In the genomic region with DNA sequence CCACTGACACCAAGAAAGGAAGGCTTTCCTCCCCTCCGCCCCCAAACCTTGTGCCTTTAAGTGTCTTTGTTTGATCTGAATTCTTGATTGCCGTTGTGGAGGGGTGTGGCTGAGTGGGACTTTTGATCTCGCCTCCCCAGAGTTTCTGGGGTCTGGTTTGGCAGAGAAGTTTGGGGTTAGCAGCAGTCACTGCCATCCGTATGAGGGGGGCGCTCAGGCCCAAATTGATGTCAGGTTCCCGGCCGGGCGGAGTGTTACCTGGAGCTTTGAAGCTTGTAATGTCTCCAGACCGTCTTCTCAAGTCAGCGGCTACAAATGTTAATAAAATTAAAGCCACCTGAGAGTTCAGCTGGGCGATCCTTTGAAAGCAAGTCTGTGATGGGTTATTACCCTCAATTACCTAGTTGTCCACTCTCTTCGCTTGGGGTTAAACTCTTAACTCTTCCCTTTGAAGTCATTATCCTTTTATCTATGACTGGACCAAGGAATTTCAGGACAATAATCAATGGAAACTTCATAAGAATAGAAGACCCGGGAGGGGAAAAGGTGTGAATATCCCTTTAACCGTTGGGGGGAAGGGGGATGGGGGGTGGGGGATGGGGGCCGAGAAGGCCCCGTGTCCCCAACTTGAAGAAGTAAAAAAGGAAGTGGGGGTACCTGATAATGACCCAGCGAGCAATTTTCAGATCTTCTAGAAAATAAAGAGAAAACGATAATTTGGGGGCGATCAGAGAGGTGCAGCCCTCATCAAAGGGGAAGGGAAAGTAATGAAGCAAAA, we compare ENCODE assay signal across 13 cellular contexts. TPM values are rescaled to one million over a fixed set of nuclear protein-coding genes. Genes with fewer than 3 reads are reported as not detected.
DNase-seq lines count a peak whose midpoint lies in the region; ATAC-seq and TF ChIP-seq lines count a peak whose summit lies in the region.
"Had no signal": no experiment of that assay in that cellular context is flagged by ENCODE, and none has a peak within 500 bp of the region (broad histone marks: within the 10 kb centered on the region; RNA-seq: fewer than 3 reads in every experiment).

No MANE protein-coding gene starts in this region.

- peak overlapping the region; percentile 25 to 64 for H3K4me3 Mint-ChIP-seq in H9
- H3K4me3 Mint-ChIP-seq in activated naive CD8-positive, alpha-beta T cell treated with anti-CD3 and anti-CD28 coated beads, Interleukin-2, amount 50 U/mL, for 24 hours: peak overlapping the region; percentile 73
- H3K4me3 Mint-ChIP-seq in natural killer cell treated with Interleukin-12 subunit alpha and Interleukin-12 subunit beta and Interleukin-15 and Interleukin-18, amount 100 ng/mL, for 72 hours: no peak overlapping the region

- H3K36me3 Mint-ChIP-seq in H9 (ENCODE audit: insufficient read depth in 1 of 3, low read depth in 3 of 3): no peaks in the 10 kb centered on the region
- H3K36me3 Mint-ChIP-seq in activated naive CD8-positive, alpha-beta T cell treated with anti-CD3 and anti-CD28 coated beads, Interleukin-2, amount 50 U/mL, for 24 hours (ENCODE audit: low read depth): no peaks in the 10 kb centered on the region
- H3K36me3 Mint-ChIP-seq in natural killer cell treated with Interleukin-12 subunit alpha and Interleukin-12 subunit beta and Interleukin-15 and Interleukin-18, amount 100 ng/mL, for 72 hours: no peaks in the 10 kb centered on the region

- peaks cover 36 to 37% of the 10 kb centered on the region in 2 experiments for H3K4me1 Mint-ChIP-seq in H9
- H3K4me1 Mint-ChIP-seq in activated naive CD8-positive, alpha-beta T cell treated with anti-CD3 and anti-CD28 coated beads, Interleukin-2, amount 50 U/mL, for 24 hours: peaks cover 26% of the 10 kb centered on the region
- peaks cover 0 to 5% of the 10 kb centered on the region in 2 donors for H3K4me1 Mint-ChIP-seq in natural killer cell treated with Interleukin-12 subunit alpha and Interleukin-12 subunit beta and Interleukin-15 and Interleukin-18, amount 100 ng/mL, for 72 hours (ENCODE audit: low read depth in 2 of 2)

- no peaks in the 10 kb centered on the region for H3K36me3 ChIP-seq in BLaER1 treated with 17β-estradiol and CSF1 and Interleukin-3, amounts not matched to agents 10 nM and 100 nM
- H3K36me3 ChIP-seq in mesendoderm (ENCODE audit: control insufficient read depth, insufficient read depth, low read length): no peaks in the 10 kb centered on the region

- H3K79me1 ChIP-seq in H9 (ENCODE audit: insufficient read depth, low read depth, low read length, poor library complexity, severe bottlenecking) (no peaks in the 10 kb centered on the region), mesendoderm (ENCODE audit: low read length) (no peaks in the 10 kb centered on the region)

- no peaks in the 10 kb centered on the region for H3K23me2 ChIP-seq in H9 (ENCODE audit: insufficient read length, low read depth, low read length, poor library complexity, severe bottlenecking)

- H2BK120ac ChIP-seq in H9 (ENCODE audit: low read depth, low read length, poor library complexity, severe bottlenecking): no peak overlapping the region
- H2BK120ac ChIP-seq in mesendoderm (ENCODE audit: low read depth, low read length): peak overlapping the region; percentile 76

- peak overlapping the region; percentile 45 to 85 (median 64) for H3K4me2 ChIP-seq in BLaER1 treated with 17β-estradiol and CSF1 and Interleukin-3, amounts not matched to agents 10 nM and 100 nM
- H3K4me2 ChIP-seq in H9 (ENCODE audit: insufficient read depth, insufficient read length, low read length) (peak overlapping the region; percentile 72), mesendoderm (ENCODE audit: low read length) (peak overlapping the region; percentile 21)

- no peak overlapping the region for H3T11ph ChIP-seq in H9 (ENCODE audit: low read length)

- no peak overlapping the region for H2AK5ac ChIP-seq in H9 (ENCODE audit: insufficient read length, low read length)
- H2AK5ac ChIP-seq in mesendoderm (ENCODE audit: low read length): no peak overlapping the region

- H2BK20ac ChIP-seq in H9 (ENCODE audit: low read depth, low read length, poor library complexity, severe bottlenecking): no peak overlapping the region

- no peaks in the 10 kb centered on the region for H3K27me3 ChIP-seq in BLaER1 treated with 17β-estradiol and CSF1 and Interleukin-3, amounts not matched to agents 10 nM and 100 nM
- H3K27me3 ChIP-seq in H9 (ENCODE audit: insufficient read depth, low read length) (peaks cover 2% of the 10 kb centered on the region; the same call in 1 of the 2 replicates), mesendoderm (ENCODE audit: insufficient read depth, low read length, poor library complexity) (no peaks in the 10 kb centered on the region)

- H3K79me2 ChIP-seq in H9 (ENCODE audit: insufficient read depth, low read length) (no peaks in the 10 kb centered on the region), mesendoderm (ENCODE audit: control insufficient read depth, insufficient read depth, low read length) (no peaks in the 10 kb centered on the region)

- H3K4ac ChIP-seq in H9 (ENCODE audit: low read depth, low read length) (no peak overlapping the region), mesendoderm (ENCODE audit: low read depth, low read length) (peak overlapping the region; percentile 59)

- no peaks in the 10 kb centered on the region for H4K20me1 ChIP-seq in BLaER1 treated with 17β-estradiol and CSF1 and Interleukin-3, amounts not matched to agents 10 nM and 100 nM
- no peaks in the 10 kb centered on the region for H4K20me1 ChIP-seq in H9 (ENCODE audit: control insufficient read depth, insufficient read depth, insufficient read length)

- H2BK5ac ChIP-seq in H9 (ENCODE audit: insufficient read length, low read length) (no peak overlapping the region), mesendoderm (ENCODE audit: low read length) (peak overlapping the region; percentile 48)

- H3K23ac ChIP-seq in H9 (ENCODE audit: insufficient read length, low read depth, low read length) (no peak overlapping the region), mesendoderm (ENCODE audit: low read length) (no peak overlapping the region)

- H4K8ac ChIP-seq in H9 (replicated peaks; ENCODE audit: insufficient read length, low read depth, low read length) (no peak overlapping the region), mesendoderm (ENCODE audit: low read depth, low read length) (no peak overlapping the region)

- peak; percentile 59 for DNase-seq in H9
- no peak for DNase-seq in activated naive CD8-positive, alpha-beta T cell treated with anti-CD3 and anti-CD28 coated beads, Interleukin-2, amount 50 U/mL, for 24 hours
- DNase-seq in mesendoderm: peak; percentile 55
- DNase-seq in NCI-H146 (lab: John Stamatoyannopoulos, UW): no peak
- no peak for DNase-seq in natural killer cell treated with Interleukin-12 subunit alpha and Interleukin-12 subunit beta and Interleukin-15 and Interleukin-18, amount 100 ng/mL, for 72 hours (ENCODE audit: low spot score)
- no peak for DNase-seq in 8988T
- DNase-seq: GDM1; kidney; NCI-H1105 treated with DMSO at 0.1 percent for 48 hours; NCI-H524; stimulated activated CD4-positive, alpha-beta T cell treated with anti-CD3 and anti-CD28 coated beads, Interleukin-4, amount 100 ng/mL, for 4 hours had no signal

- no peak overlapping the region for H2AFZ ChIP-seq in H9 (ENCODE audit: low read length)

- no peaks in the 10 kb centered on the region for H3K9me3 Mint-ChIP-seq in H9
- H3K9me3 Mint-ChIP-seq in activated naive CD8-positive, alpha-beta T cell treated with anti-CD3 and anti-CD28 coated beads, Interleukin-2, amount 50 U/mL, for 24 hours: no peaks in the 10 kb centered on the region
- H3K9me3 Mint-ChIP-seq in natural killer cell treated with Interleukin-12 subunit alpha and Interleukin-12 subunit beta and Interleukin-15 and Interleukin-18, amount 100 ng/mL, for 72 hours: no peaks in the 10 kb centered on the region

- no peak overlapping the region for H2BK12ac ChIP-seq in H9 (ENCODE audit: insufficient read length, low read depth, low read length)

- H3K27ac Mint-ChIP-seq in H9: no peak overlapping the region; a peak in 1 of 7 replicates
- no peak overlapping the region for H3K27ac Mint-ChIP-seq in activated naive CD8-positive, alpha-beta T cell treated with anti-CD3 and anti-CD28 coated beads, Interleukin-2, amount 50 U/mL, for 24 hours
- no peak overlapping the region for H3K27ac Mint-ChIP-seq in natural killer cell treated with Interleukin-12 subunit alpha and Interleukin-12 subunit beta and Interleukin-15 and Interleukin-18, amount 100 ng/mL, for 72 hours

- no peak overlapping the region for H3K18ac ChIP-seq in H9 (ENCODE audit: insufficient read length, low read depth, low read length)
- H3K18ac ChIP-seq in mesendoderm (ENCODE audit: low read length): peak overlapping the region; percentile 65

- H3K56ac ChIP-seq in H9 (ENCODE audit: insufficient read length, low read depth, low read length) (no peak overlapping the region), mesendoderm (ENCODE audit: low read length) (peak overlapping the region; percentile 71)

- no peak overlapping the region; a peak in 1 of 22 replicates for H3K27ac ChIP-seq in BLaER1 treated with 17β-estradiol and CSF1 and Interleukin-3, amounts not matched to agents 10 nM and 100 nM
- H3K27ac ChIP-seq in H9 (ENCODE audit: insufficient read length, low read depth, low read length) (no peak overlapping the region), mesendoderm (ENCODE audit: low read depth, low read length) (peak overlapping the region; percentile 22)

- TF ChIP-seq CTCF in H9 (conservative IDR thresholded peaks at IDR 0.05): no peak

- no peak overlapping the region for H2BK15ac ChIP-seq in H9 (ENCODE audit: low read depth, low read length)
- H2BK15ac ChIP-seq in mesendoderm (replicated peaks; ENCODE audit: low read depth): no peak overlapping the region

- no peak overlapping the region for H3K14ac ChIP-seq in H9 (ENCODE audit: insufficient read depth, low read length)

- WGBS in H9 (ENCODE audit: extremely low coverage, insufficient read length, low lambda C conversion rate): no CpG with 5 or more reads among the region's 19 CpGs
- WGBS in mesendoderm (ENCODE audit: extremely low coverage, insufficient coverage, low lambda C conversion rate): no CpG with 5 or more reads among the region's 19 CpGs

- H4K5ac ChIP-seq in H9 (ENCODE audit: insufficient read length, low read depth, low read length) (no peak overlapping the region), mesendoderm (ENCODE audit: low read length) (no peak overlapping the region)

- H3K27me3 Mint-ChIP-seq in H9 (ENCODE audit: low read depth): peaks cover 8% of the 10 kb centered on the region
- H3K27me3 Mint-ChIP-seq in activated naive CD8-positive, alpha-beta T cell treated with anti-CD3 and anti-CD28 coated beads, Interleukin-2, amount 50 U/mL, for 24 hours: peaks cover 4% of the 10 kb centered on the region
- peaks cover 2 to 14% of the 10 kb centered on the region in 2 donors for H3K27me3 Mint-ChIP-seq in natural killer cell treated with Interleukin-12 subunit alpha and Interleukin-12 subunit beta and Interleukin-15 and Interleukin-18, amount 100 ng/mL, for 72 hours

- peak overlapping the region in 3 of 10 experiments; percentile 24 to 35 (median 33); a peak in 3 of 20 replicates for H3K4me3 ChIP-seq in BLaER1 treated with 17β-estradiol and CSF1 and Interleukin-3, amounts not matched to agents 10 nM and 100 nM
- no peak overlapping the region for H3K4me3 ChIP-seq in mesendoderm (ENCODE audit: low read length)

- peak overlapping the region in 2 of 11 experiments; percentile 0 to 62; a peak in 3 of 22 replicates for H3K9ac ChIP-seq in BLaER1 treated with 17β-estradiol and CSF1 and Interleukin-3, amounts not matched to agents 10 nM and 100 nM
- H3K9ac ChIP-seq in H9 (ENCODE audit: extremely low read depth, insufficient read length, low read length): no peak overlapping the region
- H3K9ac ChIP-seq in mesendoderm (ENCODE audit: low read length): peak overlapping the region; percentile 33

- no peaks in the 10 kb centered on the region; a peak in 1 of 22 replicates for H3K9me3 ChIP-seq in BLaER1 treated with 17β-estradiol and CSF1 and Interleukin-3, amounts not matched to agents 10 nM and 100 nM (replicated peaks in 1 of 11)
- no peaks in the 10 kb centered on the region for H3K9me3 ChIP-seq in H9 (ENCODE audit: control insufficient read depth, low read depth, low read length)

- ATAC-seq in activated naive CD8-positive, alpha-beta T cell treated with anti-CD3 and anti-CD28 coated beads, Interleukin-2, amount 50 U/mL, for 24 hours: no peak
- no peak for ATAC-seq in HG02642 (IDR thresholded peaks at IDR 0.05; ENCODE audit: poor library complexity, unreplicated experiment)
- ATAC-seq in natural killer cell treated with Interleukin-12 subunit alpha and Interleukin-12 subunit beta and Interleukin-15 and Interleukin-18, amount 100 ng/mL, for 72 hours: no peak

- H3K4me1 ChIP-seq in BLaER1 treated with 17β-estradiol and CSF1 and Interleukin-3, amounts not matched to agents 10 nM and 100 nM: peaks cover 8 to 23% (median 18%) of the 10 kb centered on the region in 10 experiments; a peak in 19 of 20 replicates
- H3K4me1 ChIP-seq in H9 (ENCODE audit: insufficient read depth, low read length): peaks cover 13% of the 10 kb centered on the region; the same call in 1 of the 2 replicates
- peaks cover 10% of the 10 kb centered on the region for H3K4me1 ChIP-seq in mesendoderm (ENCODE audit: control insufficient read depth, low read depth, low read length)

- no peak overlapping the region for H4K91ac ChIP-seq in H9 (ENCODE audit: insufficient read length, low read depth, low read length)

RNA-seq across cellular contexts. Expression of gene AXIN2, which starts 31.8 kb away (rescaled TPM):
- total RNA-seq in H9 (2021): 35.0 and 35.6 TPM in 2 replicates
- 28.1 TPM for polyA plus RNA-seq in mesendoderm (2013, experiment 1 of 2)
- 28.5 TPM for polyA plus RNA-seq in mesendoderm (2013, experiment 2 of 2)
- under 1 TPM; 0.55 to 0.95 TPM for total RNA-seq in natural killer cell treated with Interleukin-12 subunit alpha and Interleukin-12 subunit beta and Interleukin-15 and Interleukin-18, amount 100 ng/mL, for 72 hours

Comparison
In these comparisons a context has a peak if more than half of its experiments do, and no peak if none do; other contexts are left out.
1. H3K4me2 ChIP-seq: peak in every context shown above with its lines; median percentile 72 in H9; 64 in BLaER1 treated with 17β-estradiol and CSF1 and Interleukin-3, amounts not matched to agents 10 nM and 100 nM; 21 in mesendoderm.
2. DNase-seq: peak in H9 (single experiment) and mesendoderm (single experiment); none in activated naive CD8-positive, alpha-beta T cell treated with anti-CD3 and anti-CD28 coated beads, Interleukin-2, amount 50 U/mL, for 24 hours (single experiment), NCI-H146 (single experiment), natural killer cell treated with Interleukin-12 subunit alpha and Interleukin-12 subunit beta and Interleukin-15 and Interleukin-18, amount 100 ng/mL, for 72 hours (single experiment) and 8988T (single experiment).
3. RNA of gene AXIN2, which starts 31.8 kb away (total RNA-seq): 35.0 to 35.6 TPM in H9; 0.55 to 0.95 TPM in natural killer cell treated with Interleukin-12 subunit alpha and Interleukin-12 subunit beta and Interleukin-15 and Interleukin-18, amount 100 ng/mL, for 72 hours; every median in the first group is over 10 times any median in the second.